Comparison of ENCODE assay signal across 8 cellular contexts in the genomic region with DNA sequence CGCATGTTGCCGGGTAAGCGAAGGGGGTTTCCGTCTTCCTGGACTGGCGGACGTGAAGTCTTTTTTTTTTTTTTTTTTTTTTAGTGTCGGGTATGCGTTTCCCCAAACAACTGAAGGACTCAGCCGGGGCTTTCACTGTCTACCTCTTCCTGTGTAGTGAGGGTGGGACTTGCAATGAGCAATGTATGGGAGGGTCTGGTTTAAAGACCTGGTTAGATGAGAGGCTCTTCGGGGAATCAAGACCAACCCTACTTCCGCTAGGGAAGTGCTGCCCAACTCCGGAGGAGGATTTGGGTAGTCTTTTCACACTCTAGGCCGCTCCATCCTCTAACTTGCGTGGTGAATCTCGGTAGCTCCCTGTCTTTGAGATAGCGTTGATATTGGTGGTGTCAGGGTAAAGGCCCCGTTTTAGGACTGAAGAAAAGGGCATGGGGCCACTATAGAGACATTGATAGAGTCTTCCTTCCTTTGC. TPM values are rescaled to one million over a fixed set of nuclear protein-coding genes. Genes with fewer than 3 reads are reported as not detected.
A peak's percentile ranks its signal among the peaks of the same experiment; 100 is the strongest.
DNase-seq lines count a peak whose midpoint lies in the region; ATAC-seq, FAIRE-seq and TF ChIP-seq lines count a peak whose summit lies in the region.

No MANE protein-coding gene starts in this region.

- peaks cover 50% of the 10 kb centered on the region for H3K4me1 Mint-ChIP-seq in activated naive CD8-positive, alpha-beta T cell treated with anti-CD3 and anti-CD28 coated beads, Interleukin-2, amount 50 U/mL, for 24 hours

- H3K4me3 Mint-ChIP-seq in activated naive CD8-positive, alpha-beta T cell treated with anti-CD3 and anti-CD28 coated beads, Interleukin-2, amount 50 U/mL, for 24 hours = peak overlapping the region; percentile 96

- H2AFZ ChIP-seq in DND-41 (ENCODE audit: low read depth, low read length) = peak overlapping the region; percentile 88

- no peaks in the 10 kb centered on the region for H3K27me3 ChIP-seq in DND-41 (ENCODE audit: insufficient read depth, low read length, poor library complexity)
- H3K27me3 ChIP-seq in rectal smooth muscle tissue (ENCODE audit: control insufficient read depth, insufficient read depth, low read length) = no peaks in the 10 kb centered on the region

- peak overlapping the region; percentile 93 to 94 for H3K4me3 ChIP-seq in DND-41 (ENCODE audit: low read depth in 1 of 2, low read length in 2 of 2)
- peak overlapping the region; percentile 94 for H3K4me3 ChIP-seq in rectal smooth muscle tissue (ENCODE audit: low read length)

- H3K27ac Mint-ChIP-seq in activated naive CD8-positive, alpha-beta T cell treated with anti-CD3 and anti-CD28 coated beads, Interleukin-2, amount 50 U/mL, for 24 hours = peak overlapping the region; percentile 98

- H3K36me3 ChIP-seq in DND-41 (ENCODE audit: insufficient read depth, low read length) = peaks cover 19% of the 10 kb centered on the region
- no peaks in the 10 kb centered on the region for H3K36me3 ChIP-seq in rectal smooth muscle tissue (ENCODE audit: control insufficient read depth, insufficient read depth, low read length)

- H3K4me2 ChIP-seq in DND-41 (ENCODE audit: insufficient read depth, low read length) = peak overlapping the region; percentile 95

- H3K27ac ChIP-seq in DND-41 (ENCODE audit: low read length) (peak overlapping the region; percentile 82), rectal smooth muscle tissue (ENCODE audit: low read depth, low read length) (peak overlapping the region; percentile 98)

- peak; percentile 76 for DNase-seq in DND-41
- DNase-seq in HTR-8/SVneo (ENCODE audit: insufficient read length, low spot score) = peak; percentile 32
- DNase-seq in SK-N-DZ (ENCODE audit: low spot score) = peak; percentile 61
- peak; percentile 69 for DNase-seq in activated naive CD8-positive, alpha-beta T cell treated with anti-CD3 and anti-CD28 coated beads, Interleukin-2, amount 50 U/mL, for 24 hours
- DNase-seq in left ventricle myocardium superior = no peak
- no peak for DNase-seq in NCI-H1048 (lab: John Stamatoyannopoulos, UW)

- peaks cover 56% of the 10 kb centered on the region for H4K20me1 ChIP-seq in DND-41 (ENCODE audit: insufficient read depth, low read length)

- peak; percentile 79 for ATAC-seq in DND-41 (ENCODE audit: insufficient read depth, low read depth)
- peak; percentile 43 for ATAC-seq in GM21515 (IDR thresholded peaks at IDR 0.05; ENCODE audit: unreplicated experiment)
- peak; percentile 84 for ATAC-seq in activated naive CD8-positive, alpha-beta T cell treated with anti-CD3 and anti-CD28 coated beads, Interleukin-2, amount 50 U/mL, for 24 hours
- ATAC-seq in left ventricle myocardium superior = peak; percentile 42

- H3K79me2 ChIP-seq in DND-41 (ENCODE audit: insufficient read depth, low read length) = peaks cover 65% of the 10 kb centered on the region

- peak; percentile 1 for TF ChIP-seq CTCF in DND-41 (IDR thresholded peaks at IDR 0.05; ENCODE audit: borderline replicate concordance, extremely low read depth, low read length, poor library complexity, severe bottlenecking)

- peak overlapping the region; percentile 97 for H3K9ac ChIP-seq in DND-41 (ENCODE audit: low read depth, low read length)
- peak overlapping the region; percentile 97 for H3K9ac ChIP-seq in rectal smooth muscle tissue (ENCODE audit: low read length)

- no peaks in the 10 kb centered on the region for H3K9me3 ChIP-seq in DND-41 (ENCODE audit: insufficient read depth, low read length, severe bottlenecking)

- no peak for FAIRE-seq in HTR-8/SVneo (lab: Jason Lieb, UNC)

- intact Hi-C loops in left ventricle myocardium superior (cut with micrococcal nuclease) = no loop called here

- H3K9me3 Mint-ChIP-seq in activated naive CD8-positive, alpha-beta T cell treated with anti-CD3 and anti-CD28 coated beads, Interleukin-2, amount 50 U/mL, for 24 hours = no peaks in the 10 kb centered on the region

- H3K36me3 Mint-ChIP-seq in activated naive CD8-positive, alpha-beta T cell treated with anti-CD3 and anti-CD28 coated beads, Interleukin-2, amount 50 U/mL, for 24 hours (ENCODE audit: low read depth) = peaks cover 35% of the 10 kb centered on the region

- H3K4me1 ChIP-seq in DND-41 (ENCODE audit: insufficient read depth, low read length) (peaks cover 37% of the 10 kb centered on the region), rectal smooth muscle tissue (ENCODE audit: control insufficient read depth, insufficient read depth, low read length) (peaks cover 8% of the 10 kb centered on the region)

- no peaks in the 10 kb centered on the region for H3K27me3 Mint-ChIP-seq in activated naive CD8-positive, alpha-beta T cell treated with anti-CD3 and anti-CD28 coated beads, Interleukin-2, amount 50 U/mL, for 24 hours

RNA-seq across cellular contexts. Expression of a gene that starts 0.8 kb away (rescaled TPM):
- 51.9 and 54.0 TPM in 2 replicates for polyA plus RNA-seq in SK-N-DZ (2014; cell fraction: cytosol; rRNA removed)
- 32.4 and 59.3 TPM in 2 replicates for polyA plus RNA-seq in SK-N-DZ (2014; cell fraction: nucleus; rRNA removed)
- total RNA-seq in left ventricle myocardium superior = 51.7 TPM

Comparison
In these comparisons a context has a peak if more than half of its experiments do, and no peak if none do; other contexts are left out.
1. DNase-seq: peak in DND-41 (single experiment), HTR-8/SVneo (single experiment), SK-N-DZ (single experiment) and activated naive CD8-positive, alpha-beta T cell treated with anti-CD3 and anti-CD28 coated beads, Interleukin-2, amount 50 U/mL, for 24 hours (single experiment); none in left ventricle myocardium superior (single experiment) and NCI-H1048 (single experiment).
2. Peak in every context shown above with its lines, with median percentiles within 50 percentile points of each other: ATAC-seq.